In genomic region chr16:85835227-85835751, GRCh38 we compare ENCODE assay signal across 14 cellular contexts. TPM values are rescaled to one million over a fixed set of nuclear protein-coding genes. Genes with fewer than 3 reads are reported as not detected.
A peak's percentile ranks its signal among the peaks of the same experiment; 100 is the strongest.
DNase-seq lines count a peak whose midpoint lies in the region; ATAC-seq and TF ChIP-seq lines count a peak whose summit lies in the region.
"Had no signal": no experiment of that assay in that cellular context is flagged by ENCODE, and none has a peak within 500 bp of the region (broad histone marks: within the 10 kb centered on the region; RNA-seq: fewer than 3 reads in every experiment).

No MANE protein-coding gene starts in this region.

- DNase-seq in chondrocyte (ENCODE audit: low spot score) (peak; percentile 78), memory B cell (ENCODE audit: low spot score in 2 of 2) (no peak), upper lobe of right lung (peak; percentile 54), NCI-H2029 (lab: John Stamatoyannopoulos, UW) (no peak), KG1 (lab: John Stamatoyannopoulos, UW) (no peak)
- DNase-seq: CD4-positive, alpha-beta T cell; DMS79; H9; IMR-90; KBM-7 had no signal

- H3K27ac Mint-ChIP-seq in chondrocyte (ENCODE audit: unreplicated experiment) (no peak overlapping the region), memory B cell (peak overlapping the region; percentile 25)
- H3K27ac Mint-ChIP-seq: CD4-positive, alpha-beta T cell; GM23338 had no signal

- peaks cover 4% of the 10 kb centered on the region for H3K36me3 Mint-ChIP-seq in chondrocyte (ENCODE audit: low read depth)
- peaks cover 4% of the 10 kb centered on the region for H3K36me3 Mint-ChIP-seq in memory B cell

- peak overlapping the region; percentile 32 for H3K27ac ChIP-seq in BLaER1
- H3K27ac ChIP-seq in upper lobe of right lung = no peak overlapping the region

- no peaks in the 10 kb centered on the region for H3K27me3 ChIP-seq in BLaER1
- H3K27me3 ChIP-seq in upper lobe of right lung = peaks cover 12% of the 10 kb centered on the region

- no peaks in the 10 kb centered on the region for H4K20me1 ChIP-seq in BLaER1

- H3K4me3 ChIP-seq in BLaER1 = no peak overlapping the region
- no peak overlapping the region for H3K4me3 ChIP-seq in upper lobe of right lung
- H3K4me3 ChIP-seq: GM12878, GM23338 had no signal

- H3K36me3 ChIP-seq in BLaER1 (no peaks in the 10 kb centered on the region), upper lobe of right lung (no peaks in the 10 kb centered on the region)

- TF ChIP-seq CTCF in chondrocyte (IDR thresholded peaks at IDR 0.05) (no peak), upper lobe of right lung (IDR thresholded peaks at IDR 0.05) (no peak)

- H3K4me1 Mint-ChIP-seq in chondrocyte (ENCODE audit: low read depth) (no peaks in the 10 kb centered on the region), memory B cell (peaks cover 27% of the 10 kb centered on the region)
- H3K4me1 Mint-ChIP-seq: GM23338 had no signal

- peaks cover 58% of the 10 kb centered on the region for H3K27me3 Mint-ChIP-seq in chondrocyte (ENCODE audit: low read depth)
- peaks cover 7% of the 10 kb centered on the region for H3K27me3 Mint-ChIP-seq in memory B cell

- intact Hi-C loops in upper lobe of right lung (cut with DNase I) = no loop called here

- H3K9me3 ChIP-seq in BLaER1 (no peaks in the 10 kb centered on the region), upper lobe of right lung (no peaks in the 10 kb centered on the region)

- no peak overlapping the region for H3K9ac ChIP-seq in BLaER1

- H3K4me3 Mint-ChIP-seq in chondrocyte (ENCODE audit: unreplicated experiment) = no peak overlapping the region
- H3K4me3 Mint-ChIP-seq in memory B cell = no peak overlapping the region
- H3K4me3 Mint-ChIP-seq: CD4-positive, alpha-beta T cell; GM23338; H9 had no signal

- H3K4me1 ChIP-seq in BLaER1 (peaks cover 85% of the 10 kb centered on the region), upper lobe of right lung (no peaks in the 10 kb centered on the region)

- no peaks in the 10 kb centered on the region for H3K9me3 Mint-ChIP-seq in chondrocyte (ENCODE audit: low read depth)
- H3K9me3 Mint-ChIP-seq in memory B cell = peaks cover 5% of the 10 kb centered on the region
- H3K9me3 Mint-ChIP-seq: CD4-positive, alpha-beta T cell had no signal

- H3K4me2 ChIP-seq in BLaER1 = peak overlapping the region; percentile 85
- H3K4me2 ChIP-seq: GM23338 had no signal

- no peak for ATAC-seq in memory B cell (ENCODE audit: low read depth)
- no peak for ATAC-seq in upper lobe of right lung
- ATAC-seq in GM19467 (IDR thresholded peaks at IDR 0.05; ENCODE audit: unreplicated experiment) = no peak
- ATAC-seq: GM12878, GM23338 had no signal

RNA-seq across cellular contexts. Expression of gene COX4I1, which starts 35.8 kb away (rescaled TPM):
- total RNA-seq in chondrocyte (341 to 345 TPM (median 344 TPM) in 3 replicates), upper lobe of right lung (382 TPM)

RNA-seq across cellular contexts. Expression of gene EMC8, which starts 35.9 kb away (rescaled TPM):
- total RNA-seq in chondrocyte (26.3 to 30.1 TPM (median 27.4 TPM) in 3 replicates), upper lobe of right lung (20.0 TPM)

Comparison
In these comparisons a context has a peak if more than half of its experiments do, and no peak if none do; other contexts are left out.
1. DNase-seq: peak in chondrocyte (single experiment) and upper lobe of right lung (single experiment); none in memory B cell (0 of 2), NCI-H2029 (single experiment) and KG1 (single experiment).